13 cellular contexts compared by ENCODE assay signal in the genomic region with DNA sequence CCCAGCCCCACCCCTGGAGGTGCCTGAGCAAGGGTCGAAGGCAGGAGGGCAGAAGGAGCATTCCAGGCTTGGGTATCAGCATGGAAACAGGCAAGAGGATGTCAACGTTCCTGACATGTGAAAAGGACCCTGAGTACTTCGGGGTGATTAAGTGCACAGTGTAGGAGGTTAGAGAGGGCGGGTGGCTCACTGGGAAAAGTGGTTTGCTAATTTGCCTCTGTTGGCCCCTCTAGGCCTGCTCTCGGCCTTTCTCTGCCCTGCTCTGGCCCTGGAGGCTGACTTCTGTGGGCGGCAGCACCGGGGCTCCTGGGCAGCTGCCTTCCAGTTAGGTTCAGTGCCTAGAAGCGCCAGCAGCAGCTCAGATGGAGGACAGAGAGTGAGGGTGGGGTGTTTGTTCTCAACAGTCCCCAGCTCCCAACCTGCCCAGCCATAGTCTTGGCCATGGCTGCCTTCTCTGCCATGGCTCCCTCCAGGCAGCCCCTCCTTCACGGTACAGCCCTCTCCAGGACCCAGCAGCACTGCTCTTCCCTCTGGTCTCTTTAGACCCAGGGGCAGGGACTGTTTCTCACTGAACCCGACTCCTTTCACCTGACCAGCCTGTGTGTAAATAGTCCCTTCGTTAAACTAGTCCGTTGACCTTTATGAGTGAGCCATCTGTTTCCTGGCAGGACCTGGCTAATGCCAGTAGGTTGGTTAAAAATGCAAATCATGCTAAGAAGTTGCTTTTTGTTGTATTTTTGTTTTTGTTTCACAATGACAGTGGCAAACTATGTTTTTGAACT.
DNase-seq lines count a peak whose midpoint lies in the region; ATAC-seq and TF ChIP-seq lines count a peak whose summit lies in the region.
"Had no signal": no experiment of that assay in that cellular context is flagged by ENCODE, and none has a peak within 500 bp of the region (broad histone marks: within the 10 kb centered on the region; RNA-seq: fewer than 3 reads in every experiment).

No MANE protein-coding gene starts in this region.

- H3K4me1 ChIP-seq in tibial artery, result peaks cover 0 to 55% (median 35%) of the 10 kb centered on the region in 4 donors

- H3K27me3 ChIP-seq in tibial artery, result no peaks in the 10 kb centered on the region

- H3K36me3 ChIP-seq in tibial artery, result no peaks in the 10 kb centered on the region
- H3K36me3 ChIP-seq: lower lobe of right lung, neutrophil had no signal

- TF ChIP-seq CTCF in tibial artery (IDR thresholded peaks at IDR 0.05), result no peak

- ATAC-seq in esophagus mucosa (peak; percentile 42), HG03135 (IDR thresholded peaks at IDR 0.05; ENCODE audit: unreplicated experiment) (no peak)

- H3K4me3 ChIP-seq in tibial artery, result no peak overlapping the region
- H3K4me3 ChIP-seq: lower lobe of right lung, SK-N-MC had no signal

- intact Hi-C loops in tibial artery (cut with DNase I; ENCODE audit: low total_unique reads), result no loop called here

- H3K27ac ChIP-seq in tibial artery, result peak overlapping the region; percentile 53 to 80
- H3K27ac ChIP-seq: lower lobe of right lung, neutrophil, SK-N-MC had no signal

- H3K9me3 ChIP-seq in tibial artery, result no peaks in the 10 kb centered on the region
- H3K9me3 ChIP-seq: lower lobe of right lung, neutrophil had no signal

- DNase-seq in NCI-H748 (lab: John Stamatoyannopoulos, UW; ENCODE audit: unreplicated experiment) (peak; percentile 1), NCI-H748 treated with DMSO at 0.1 percent for 48 hours (lab: John Stamatoyannopoulos, UW) (no peak), NAMALWA (ENCODE audit: low spot score) (peak; percentile 6), tibial artery (no peak)
- no peak for DNase-seq in activated T-cell treated with anti-CD3 and anti-CD28 coated beads, Interleukin-2, amount 50 U/mL, for 48 hours
- DNase-seq in activated effector memory CD4-positive, alpha-beta T cell treated with Interleukin-2 at 50 U/mL for 16 hours, result no peak
- DNase-seq: activated naive CD4-positive, alpha-beta T cell treated with anti-CD3 and anti-CD28 coated beads, Interleukin-2, amount 50 U/mL, for 16 hours; lower lobe of right lung; NCI-H1417 treated with DMSO at 0.1 percent for 48 hours had no signal

Comparison
In these comparisons a context has a peak if more than half of its experiments do, and no peak if none do; other contexts are left out.
1. DNase-seq: peak in NCI-H748 (single experiment) and NAMALWA (single experiment); none in NCI-H748 treated with DMSO at 0.1 percent for 48 hours (single experiment), tibial artery (0 of 2), activated T-cell treated with anti-CD3 and anti-CD28 coated beads, Interleukin-2, amount 50 U/mL, for 48 hours (0 of 2) and activated effector memory CD4-positive, alpha-beta T cell treated with Interleukin-2 at 50 U/mL for 16 hours (single experiment).